In genomic region chr7:152663926-152664325, GRCh38 we compare ENCODE assay signal across 1 cellular context.
TF ChIP-seq lines count a peak whose summit lies in the region.

No MANE protein-coding gene starts in this region.

TF ChIP-seq in endothelial cell of umbilical vein, 7 proteins besides CTCF, POLR2A, EP300 and RAD21 (continued from another document):
- TF ChIP-seq, protein P1, sequence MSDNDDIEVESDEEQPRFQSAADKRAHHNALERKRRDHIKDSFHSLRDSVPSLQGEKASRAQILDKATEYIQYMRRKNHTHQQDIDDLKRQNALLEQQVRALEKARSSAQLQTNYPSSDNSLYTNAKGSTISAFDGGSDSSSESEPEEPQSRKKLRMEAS (IDR thresholded peaks at IDR 0.05; ENCODE audit: insufficient read depth, insufficient read length) = no peak
- TF ChIP-seq GATA2 (IDR thresholded peaks at IDR 0.05; ENCODE audit: insufficient read depth, insufficient read length, low read depth, low read length) (no peak), MYC (IDR thresholded peaks at IDR 0.05; ENCODE audit: low read depth, low read length) (no peak)
TF ChIP-seq in endothelial cell of umbilical vein: peak in this region for 0.
